ENCODE assay signal across 1 cellular context in genomic region chr1:1047407-1047806, GRCh38.
TF ChIP-seq lines count a peak whose summit lies in the region.

No MANE protein-coding gene starts in this region.

TF ChIP-seq in HepG2, 621 proteins besides CTCF, POLR2A, EP300 and RAD21:
- no peak for TF ChIP-seq ZNF761 (CRISPR knock-in tag; conservative IDR thresholded peaks at IDR 0.05)
- no peak for TF ChIP-seq RFXAP (CRISPR knock-in tag; IDR thresholded peaks at IDR 0.05; ENCODE audit: borderline replicate concordance)
- no peak for TF ChIP-seq ZNF589 (CRISPR knock-in tag; conservative IDR thresholded peaks at IDR 0.05)
- TF ChIP-seq ZNF747 (CRISPR knock-in tag; IDR thresholded peaks at IDR 0.05; ENCODE audit: borderline replicate concordance) = no peak
- TF ChIP-seq ZSCAN31 (CRISPR knock-in tag; IDR thresholded peaks at IDR 0.05; ENCODE audit: low read depth) = no peak
- no peak for TF ChIP-seq ZNF138 (CRISPR knock-in tag; IDR thresholded peaks at IDR 0.05; ENCODE audit: low read depth)
- TF ChIP-seq, protein P1, sequence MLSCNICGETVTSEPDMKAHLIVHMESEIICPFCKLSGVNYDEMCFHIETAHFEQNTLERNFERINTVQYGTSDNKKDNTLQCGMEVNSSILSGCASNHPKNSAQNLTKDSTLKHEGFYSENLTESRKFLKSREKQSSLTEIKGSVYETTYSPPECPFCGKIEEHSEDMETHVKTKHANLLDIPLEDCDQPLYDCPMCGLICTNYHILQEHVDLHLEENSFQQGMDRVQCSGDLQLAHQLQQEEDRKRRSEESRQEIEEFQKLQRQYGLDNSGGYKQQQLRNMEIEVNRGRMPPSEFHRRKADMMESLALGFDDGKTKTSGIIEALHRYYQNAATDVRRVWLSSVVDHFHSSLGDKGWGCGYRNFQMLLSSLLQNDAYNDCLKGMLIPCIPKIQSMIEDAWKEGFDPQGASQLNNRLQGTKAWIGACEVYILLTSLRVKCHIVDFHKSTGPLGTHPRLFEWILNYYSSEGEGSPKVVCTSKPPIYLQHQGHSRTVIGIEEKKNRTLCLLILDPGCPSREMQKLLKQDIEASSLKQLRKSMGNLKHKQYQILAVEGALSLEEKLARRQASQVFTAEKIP (CRISPR knock-in tag; IDR thresholded peaks at IDR 0.05; ENCODE audit: borderline replicate concordance) = no peak
- TF ChIP-seq MLLT10 (CRISPR knock-in tag; IDR thresholded peaks at IDR 0.05) = no peak
- TF ChIP-seq YY1 (IDR thresholded peaks at IDR 0.05; ENCODE audit: insufficient read depth, insufficient replicate concordance, low read depth, low read length) = no peak
- no peak for TF ChIP-seq MYC (CRISPR knock-in tag; IDR thresholded peaks at IDR 0.05; ENCODE audit: borderline replicate concordance)
- TF ChIP-seq PHB2 (IDR thresholded peaks at IDR 0.05; ENCODE audit: partially characterized antibody) = no peak
- TF ChIP-seq KLF13 (CRISPR knock-in tag; IDR thresholded peaks at IDR 0.05) = no peak
- peak; percentile 87 for TF ChIP-seq ZBTB33 (CRISPR knock-in tag; IDR thresholded peaks at IDR 0.05)
- TF ChIP-seq ZNF687 (CRISPR knock-in tag; IDR thresholded peaks at IDR 0.05) = peak; percentile 20
- TF ChIP-seq MAF1 (CRISPR knock-in tag; IDR thresholded peaks at IDR 0.05; ENCODE audit: borderline replicate concordance) = no peak
- peak; percentile 25; the same call in 1 of the 2 replicates for TF ChIP-seq HNF4A (CRISPR knock-in tag; IDR thresholded peaks at IDR 0.05)
- TF ChIP-seq, protein P2, sequence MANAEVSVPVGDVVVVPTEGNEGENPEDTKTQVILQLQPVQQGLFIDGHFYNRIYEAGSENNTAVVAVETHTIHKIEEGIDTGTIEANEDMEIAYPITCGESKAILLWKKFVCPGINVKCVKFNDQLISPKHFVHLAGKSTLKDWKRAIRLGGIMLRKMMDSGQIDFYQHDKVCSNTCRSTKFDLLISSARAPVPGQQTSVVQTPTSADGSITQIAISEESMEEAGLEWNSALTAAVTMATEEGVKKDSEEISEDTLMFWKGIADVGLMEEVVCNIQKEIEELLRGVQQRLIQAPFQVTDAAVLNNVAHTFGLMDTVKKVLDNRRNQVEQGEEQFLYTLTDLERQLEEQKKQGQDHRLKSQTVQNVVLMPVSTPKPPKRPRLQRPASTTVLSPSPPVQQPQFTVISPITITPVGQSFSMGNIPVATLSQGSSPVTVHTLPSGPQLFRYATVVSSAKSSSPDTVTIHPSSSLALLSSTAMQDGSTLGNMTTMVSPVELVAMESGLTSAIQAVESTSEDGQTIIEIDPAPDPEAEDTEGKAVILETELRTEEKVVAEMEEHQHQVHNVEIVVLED (CRISPR knock-in tag; IDR thresholded peaks at IDR 0.05; ENCODE audit: borderline replicate concordance) = no peak
- no peak for TF ChIP-seq ZNF451 (CRISPR knock-in tag; IDR thresholded peaks at IDR 0.05)
